In the genomic region with DNA sequence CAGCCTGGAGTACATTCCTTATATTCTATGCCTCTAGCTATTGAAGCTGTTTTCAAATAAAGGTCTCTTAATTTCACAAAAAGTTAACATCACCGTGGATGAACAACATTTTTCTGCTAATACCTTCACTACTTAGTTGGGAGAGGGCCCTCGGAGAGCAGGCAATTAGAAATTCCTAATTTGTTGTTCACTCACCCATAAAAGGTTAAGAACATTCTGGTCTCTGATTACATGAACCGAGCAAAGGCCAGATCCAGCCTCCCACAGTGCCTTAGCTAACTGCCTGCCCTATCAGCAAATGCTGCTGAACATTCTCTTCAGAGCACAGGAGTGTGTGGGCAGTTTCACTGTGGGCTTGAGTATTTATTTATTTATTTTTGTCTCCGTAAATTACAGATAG, we compare ENCODE assay signal across 25 cellular contexts. TPM values are rescaled to one million over a fixed set of nuclear protein-coding genes. Genes with fewer than 3 reads are reported as not detected.
A peak's percentile ranks its signal among the peaks of the same experiment; 100 is the strongest.
DNase-seq lines count a peak whose midpoint lies in the region; TF ChIP-seq lines count a peak whose summit lies in the region.
"Had no signal": no experiment of that assay in that cellular context is flagged by ENCODE, and none has a peak within 500 bp of the region (broad histone marks: within the 10 kb centered on the region; RNA-seq: fewer than 3 reads in every experiment).

No MANE protein-coding gene starts in this region.

- H2BK15ac ChIP-seq in neuronal stem cell (ENCODE audit: low read length), result no peak overlapping the region

- H3K9me3 ChIP-seq in neuronal stem cell (replicated peaks in 1 of 2; ENCODE audit: control insufficient read depth in 2 of 2, insufficient read depth in 1 of 2, low read depth in 1 of 2, low read length in 2 of 2), result no peaks in the 10 kb centered on the region
- H3K9me3 ChIP-seq: A549, transverse colon had no signal

- TF ChIP-seq CTCF in fibroblast of pulmonary artery (IDR thresholded peaks at IDR 0.05; ENCODE audit: low read length, missing control alignments), result no peak

- no peak overlapping the region for H4K91ac ChIP-seq in neuronal stem cell (ENCODE audit: low read depth, low read length, poor library complexity)

- no peak overlapping the region for H3K4me3 ChIP-seq in fibroblast of pulmonary artery (replicated peaks; ENCODE audit: low read depth, low read length)
- no peak overlapping the region for H3K4me3 ChIP-seq in neuronal stem cell (ENCODE audit: low read length in 2 of 2)
- H3K4me3 ChIP-seq: A549, transverse colon had no signal

- no CpG with 5 or more reads among the region's 4 CpGs for WGBS in neuronal stem cell (ENCODE audit: extremely low coverage in 2 of 2, insufficient read length in 2 of 2, insufficient replicate concordance in 1 of 2), 2 donors

- H2AK5ac ChIP-seq in neuronal stem cell (ENCODE audit: low read depth, low read length), result no peak overlapping the region

- H2AFZ ChIP-seq in neuronal stem cell (ENCODE audit: low read length), result no peak overlapping the region

- no peak overlapping the region for H2BK5ac ChIP-seq in neuronal stem cell (ENCODE audit: low read length)

- H3K9ac ChIP-seq in neuronal stem cell (ENCODE audit: low read depth, low read length, poor library complexity), result no peak overlapping the region

- peak overlapping the region; percentile 92 for H3K27ac ChIP-seq in neuronal stem cell (replicated peaks; ENCODE audit: low read length)
- H3K27ac ChIP-seq: A549, epithelial cell of prostate, transverse colon, VCaP had no signal

- no peak overlapping the region for H4K8ac ChIP-seq in neuronal stem cell (ENCODE audit: low read depth, low read length)

- no peaks in the 10 kb centered on the region for H3K79me1 ChIP-seq in neuronal stem cell (ENCODE audit: low read depth, low read length)

- H2BK120ac ChIP-seq in neuronal stem cell (ENCODE audit: low read depth, low read length), result no peak overlapping the region

- H3K4me2 ChIP-seq in neuronal stem cell (ENCODE audit: insufficient read depth, low read length, poor library complexity, severe bottlenecking), result no peak overlapping the region
- H3K4me2 ChIP-seq: A549 had no signal

- H3K27me3 ChIP-seq in neuronal stem cell (ENCODE audit: control insufficient read depth in 3 of 3, insufficient read depth in 3 of 3, low read depth in 1 of 3, low read length in 3 of 3), result peaks cover 0 to 17% (median 0%) of the 10 kb centered on the region in 3 experiments
- H3K27me3 ChIP-seq: transverse colon had no signal

- peaks cover 1 to 11% of the 10 kb centered on the region in 2 donors for H3K4me1 ChIP-seq in neuronal stem cell (ENCODE audit: control insufficient read depth in 2 of 2, insufficient read depth in 1 of 2, low read depth in 1 of 2, low read length in 2 of 2)
- H3K4me1 ChIP-seq: A549, transverse colon had no signal

- H3K23ac ChIP-seq in neuronal stem cell (ENCODE audit: low read depth, low read length, poor library complexity), result no peak overlapping the region

- no peak overlapping the region for H3K14ac ChIP-seq in neuronal stem cell (ENCODE audit: low read length)

- H3K36me3 ChIP-seq in neuronal stem cell (replicated peaks in 1 of 2; ENCODE audit: control insufficient read depth in 2 of 2, insufficient read depth in 2 of 2, low read length in 2 of 2), result no peaks in the 10 kb centered on the region
- H3K36me3 ChIP-seq: transverse colon had no signal

- DNase-seq in AG20443 (ENCODE audit: low spot score), result peak; percentile 22
- DNase-seq in NCI-H69 (lab: John Stamatoyannopoulos, UW), result peak; percentile 8
- DNase-seq in fibroblast of pulmonary artery (ENCODE audit: low read depth), result peak; percentile 17
- DNase-seq in neuronal stem cell (ENCODE audit: low spot score), result peak; percentile 61
- DNase-seq in NCI-H446 (lab: John Stamatoyannopoulos, UW), result no peak
- no peak for DNase-seq in ureter (ENCODE audit: low spot score)
- no peak for DNase-seq in DMS153 (lab: John Stamatoyannopoulos, UW)
- DNase-seq in stimulated activated naive CD4-positive, alpha-beta T cell treated with Interleukin-2 at 50 U/mL for 16 hours (lab: John Stamatoyannopoulos, UW), result no peak
- DNase-seq: activated CD4-positive, alpha-beta T cell treated with anti-CD3 and anti-CD28 coated beads, Interleukin-2, amount 50 U/mL, for 48 hours; activated T-cell treated with anti-CD3 and anti-CD28 coated beads, Interleukin-2, amount 50 U/mL, for 1 hour; dermis blood vessel endothelial cell; DMS 273 treated with DMSO at 0.1 percent for 48 hours; naive thymus-derived CD8-positive, alpha-beta T cell; NCI-H146; NCI-H446 treated with DMSO at 0.1 percent for 48 hours; SHP77; stimulated activated CD4-positive, alpha-beta T cell treated with anti-CD3 and anti-CD28 coated beads, Interleukin-15, amount 100 ng/mL, for 24 hours; stimulated activated naive CD4-positive, alpha-beta T cell; transverse colon had no signal

- no peak overlapping the region for H3K18ac ChIP-seq in neuronal stem cell (ENCODE audit: low read length)

- no peak overlapping the region for H2BK12ac ChIP-seq in neuronal stem cell (ENCODE audit: low read length)

- no peak overlapping the region for H3K4ac ChIP-seq in neuronal stem cell (ENCODE audit: low read length)

RNA-seq across cellular contexts. Expression of a gene that starts 36.0 kb away (rescaled TPM):
- polyA plus RNA-seq in neuronal stem cell (2013, experiment 1 of 2), result 1.0 TPM
- polyA plus RNA-seq in neuronal stem cell (2013, experiment 2 of 2), result 0.93 TPM
- 0.60 TPM for total RNA-seq in ureter
- total RNA-seq: dermis blood vessel endothelial cell; lung microvascular endothelial cell; MCF 10A; naive thymus-derived CD8-positive, alpha-beta T cell; transverse colon had no signal
- polyA plus RNA-seq: A549; CD14-positive monocyte; naive thymus-derived CD8-positive, alpha-beta T cell had no signal

Comparison
In these comparisons a context has a peak if more than half of its experiments do, and no peak if none do; other contexts are left out.
1. DNase-seq: peak in AG20443 (single experiment), NCI-H69 (single experiment), fibroblast of pulmonary artery (single experiment) and neuronal stem cell (single experiment); none in NCI-H446 (0 of 2), ureter (single experiment), DMS153 (single experiment) and stimulated activated naive CD4-positive, alpha-beta T cell treated with Interleukin-2 at 50 U/mL for 16 hours (single experiment).